ENCODE assay signal across 9 cellular contexts in the genomic region with DNA sequence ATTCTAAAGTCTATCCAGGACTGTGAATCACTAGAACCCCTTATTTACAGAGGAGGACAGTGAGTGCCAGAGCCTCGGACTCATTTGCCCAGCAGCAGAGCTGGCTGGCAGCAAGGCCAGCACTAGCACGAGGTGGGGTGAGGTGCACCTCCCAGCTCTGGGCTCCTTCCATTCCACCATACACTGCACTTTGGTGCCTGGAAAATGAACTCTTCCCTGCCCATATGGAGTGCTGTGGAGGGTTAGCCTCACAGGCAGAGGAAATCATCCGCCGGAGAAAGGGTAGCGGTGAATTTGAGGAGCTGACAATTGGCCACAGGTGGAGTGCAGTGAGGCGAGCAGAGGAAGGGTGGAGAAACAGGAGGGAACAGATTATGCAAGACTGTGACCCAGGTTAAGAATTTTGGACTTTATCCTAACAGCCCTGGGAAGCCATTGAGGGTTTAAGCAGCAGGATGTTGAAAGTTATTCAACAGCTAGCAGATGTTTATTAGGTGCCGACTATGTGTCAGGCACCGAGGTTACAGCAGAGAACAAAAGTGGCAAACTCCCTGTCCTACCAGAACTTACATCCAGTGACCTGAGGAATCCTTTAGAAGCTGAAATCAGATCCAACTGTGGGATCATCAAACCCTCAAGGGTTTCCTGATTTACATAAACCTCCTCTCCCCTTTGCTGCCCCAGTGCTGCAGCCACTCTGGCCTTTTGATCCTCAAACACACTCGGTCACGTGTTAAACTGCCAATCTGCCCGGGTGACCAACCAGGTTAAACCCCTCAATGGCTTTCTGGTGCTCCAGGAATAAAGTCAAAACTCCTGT. TPM values are rescaled to one million over a fixed set of nuclear protein-coding genes. Genes with fewer than 3 reads are reported as not detected.
DNase-seq lines count a peak whose midpoint lies in the region; ATAC-seq and TF ChIP-seq lines count a peak whose summit lies in the region.
"Had no signal": no experiment of that assay in that cellular context is flagged by ENCODE, and none has a peak within 500 bp of the region (broad histone marks: within the 10 kb centered on the region; RNA-seq: fewer than 3 reads in every experiment).

No MANE protein-coding gene starts in this region.

- H3K79me2 ChIP-seq in osteoblast (ENCODE audit: insufficient read depth, low read length): peaks cover 78% of the 10 kb centered on the region

- 25 to 48% methylated on average over 7 of the region's 11 CpGs for WGBS in gastroesophageal sphincter (ENCODE audit: low coverage in 1 of 2), 2 donors

- no peak for TF ChIP-seq EP300 in gastroesophageal sphincter (IDR thresholded peaks at IDR 0.05)

- H3K4me1 ChIP-seq in gastroesophageal sphincter: peaks cover 10 to 69% (median 30%) of the 10 kb centered on the region in 3 donors
- H3K4me1 ChIP-seq in osteoblast (ENCODE audit: insufficient read depth, low read length): peaks cover 38% of the 10 kb centered on the region

- H4K20me1 ChIP-seq in osteoblast (ENCODE audit: insufficient read depth, low read length): peaks cover 69% of the 10 kb centered on the region

- TF ChIP-seq POLR2A in gastroesophageal sphincter (IDR thresholded peaks at IDR 0.05): no peak

- no peaks in the 10 kb centered on the region for H3K27me3 ChIP-seq in gastroesophageal sphincter
- H3K27me3 ChIP-seq in osteoblast (ENCODE audit: insufficient read depth, low read length): no peaks in the 10 kb centered on the region

- in situ Hi-C loops in Caki2 (cut with HindIII; ENCODE audit: low pct_unique_long_range_greater_than_20kb, low sequenced_read_pairs): no loop called here

- ATAC-seq in gastroesophageal sphincter (peak; percentile 84), GM21367 (IDR thresholded peaks at IDR 0.05; ENCODE audit: unreplicated experiment) (no peak), GM19351 (IDR thresholded peaks at IDR 0.05; ENCODE audit: unreplicated experiment) (no peak)

- TF ChIP-seq CTCF in VCaP (conservative IDR thresholded peaks at IDR 0.05): no peak
- TF ChIP-seq CTCF in gastroesophageal sphincter (IDR thresholded peaks at IDR 0.05): no peak
- TF ChIP-seq CTCF in osteoblast (IDR thresholded peaks at IDR 0.05; ENCODE audit: extremely low read depth, low read depth, low read length): no peak

- H3K9me3 ChIP-seq in gastroesophageal sphincter (no peaks in the 10 kb centered on the region), osteoblast (ENCODE audit: low read depth, low read length) (no peaks in the 10 kb centered on the region)

- peak overlapping the region; percentile 93 for H3K27ac ChIP-seq in VCaP
- H3K27ac ChIP-seq in gastroesophageal sphincter: peak overlapping the region; percentile 75 to 83 (median 81)
- peak overlapping the region; percentile 25 for H3K27ac ChIP-seq in osteoblast (ENCODE audit: low read depth, low read length)

- H3K36me3 ChIP-seq in gastroesophageal sphincter (no peaks in the 10 kb centered on the region), osteoblast (ENCODE audit: insufficient read depth, low read length) (no peaks in the 10 kb centered on the region)

- peak overlapping the region; percentile 32 for H3K4me2 ChIP-seq in osteoblast (ENCODE audit: insufficient read depth, low read length)

- DNase-seq in Caki2 (ENCODE audit: low read depth) (peak; percentile 44), osteoblast (ENCODE audit: insufficient read length, low spot score, missing footprints) (peak; percentile 64), putamen (ENCODE audit: low spot score) (no peak), NCI-H82 (lab: John Stamatoyannopoulos, UW) (no peak)
- DNase-seq: stimulated activated naive CD4-positive, alpha-beta T cell had no signal

- H3K4me3 ChIP-seq in gastroesophageal sphincter (no peak overlapping the region), osteoblast (ENCODE audit: insufficient read depth, low read length) (no peak overlapping the region)

- H2AFZ ChIP-seq in osteoblast (ENCODE audit: low read length): no peak overlapping the region

RNA-seq across cellular contexts. Expression of a gene that starts 6.2 kb away (rescaled TPM):
- 46.4 and 73.6 TPM in 2 replicates for total RNA-seq in Caki2 (2014; rRNA removed; shearing (Covaris generic); ENCODE audit: low replicate concordance)
- 10 to 100 TPM; 38.1 to 57.8 (median 45.8) TPM for total RNA-seq in gastroesophageal sphincter
- 20.6 and 29.3 TPM in 2 replicates for total RNA-seq in osteoblast

RNA-seq across cellular contexts. Expression of a gene that starts 43.7 kb away (rescaled TPM):
- total RNA-seq in Caki2 (2014; rRNA removed; shearing (Covaris generic); ENCODE audit: low replicate concordance): not detected in 2 replicates
- total RNA-seq in gastroesophageal sphincter (not detected), osteoblast (not detected in 2 replicates)

RNA-seq across cellular contexts. Expression of a gene that starts 46.0 kb away (rescaled TPM):
- not detected in 2 replicates for total RNA-seq in Caki2 (2014; rRNA removed; shearing (Covaris generic); ENCODE audit: low replicate concordance)
- total RNA-seq in gastroesophageal sphincter (under 1 TPM in 1 of 4 donors, not detected in 3; 0.08 TPM), osteoblast (not detected in 2 replicates)

Comparison
In these comparisons a context has a peak if more than half of its experiments do, and no peak if none do; other contexts are left out.
1. DNase-seq: peak in Caki2 (single experiment) and osteoblast (single experiment); none in putamen (single experiment) and NCI-H82 (single experiment).
2. H3K27ac ChIP-seq: peak in every context shown above with its lines; median percentile 93 in VCaP; 81 in gastroesophageal sphincter; 25 in osteoblast.